ENCODE assay signal across 17 cellular contexts in genomic region chr3:69248394-69248793, GRCh38.
DNase-seq lines count a peak whose midpoint lies in the region; ATAC-seq and TF ChIP-seq lines count a peak whose summit lies in the region.
"Had no signal": no experiment of that assay in that cellular context is flagged by ENCODE, and none has a peak within 500 bp of the region (broad histone marks: within the 10 kb centered on the region; RNA-seq: fewer than 3 reads in every experiment).

No MANE protein-coding gene starts in this region.

- ATAC-seq in right lobe of liver (peak; percentile 78 to 87 (median 80)), GM21360 (IDR thresholded peaks at IDR 0.05; ENCODE audit: unreplicated experiment) (no peak)
- no peak for ATAC-seq in stimulated activated naive CD8-positive, alpha-beta T cell treated with anti-CD3 and anti-CD28 coated beads, Interleukin-15, Interleukin-2, amounts not matched to agents 100 U/mL and 50 U/mL, for 24 hours
- ATAC-seq: left ventricle myocardium superior; naive thymus-derived CD4-positive, alpha-beta T cell had no signal

- no peak overlapping the region for H3K9ac ChIP-seq in endocrine pancreas (ENCODE audit: control insufficient read depth, insufficient read depth, low read length)

- H3K36me3 ChIP-seq in endocrine pancreas (ENCODE audit: control insufficient read depth, insufficient read depth, low read length) (no peaks in the 10 kb centered on the region), right lobe of liver (no peaks in the 10 kb centered on the region)
- H3K36me3 ChIP-seq: vagina had no signal

- no peaks in the 10 kb centered on the region for H3K9me3 ChIP-seq in endocrine pancreas (ENCODE audit: control insufficient read depth, low read length)
- H3K9me3 ChIP-seq in right lobe of liver: no peaks in the 10 kb centered on the region
- H3K9me3 ChIP-seq: vagina had no signal

- H3K4me3 ChIP-seq in endocrine pancreas (ENCODE audit: control insufficient read depth, insufficient read depth, low read length) (peak overlapping the region; percentile 92), right lobe of liver (peak overlapping the region in 2 of 3 donors; percentile 46 to 55)
- H3K4me3 ChIP-seq: PC-9, vagina had no signal

- H3K4me1 ChIP-seq in endocrine pancreas (ENCODE audit: control insufficient read depth, insufficient read depth, low read length): peaks cover 6% of the 10 kb centered on the region
- H3K4me1 ChIP-seq in right lobe of liver: peaks cover 0 to 33% (median 4%) of the 10 kb centered on the region in 4 donors
- H3K4me1 ChIP-seq: vagina had no signal

- H3K27me3 ChIP-seq in endocrine pancreas (ENCODE audit: control insufficient read depth, insufficient read depth, low read length) (no peaks in the 10 kb centered on the region), right lobe of liver (no peaks in the 10 kb centered on the region)
- H3K27me3 ChIP-seq: vagina had no signal

- peak; percentile 44 for TF ChIP-seq POLR2A in right lobe of liver (IDR thresholded peaks at IDR 0.05)

- WGBS in right lobe of liver (ENCODE audit: insufficient coverage, low coverage, low lambda C conversion rate, missing lambda C conversion rate): 32% methylated on average over 9 of the region's 9 CpGs

- intact Hi-C loops in right lobe of liver (cut with DNase I): no loop called here

- TF ChIP-seq CTCF in right lobe of liver (IDR thresholded peaks at IDR 0.05): no peak

- DNase-seq in HK-2 (ENCODE audit: unreplicated experiment) (peak; percentile 34), right lobe of liver (peak in 1 of 3 donors; percentile 70), retina (peak; percentile 61), DMS53 (lab: John Stamatoyannopoulos, UW) (no peak)
- no peak for DNase-seq in activated CD4-positive, alpha-beta T cell treated with anti-CD3 and anti-CD28 coated beads for 48 hours
- DNase-seq in stimulated activated naive CD8-positive, alpha-beta T cell treated with anti-CD3 and anti-CD28 coated beads, Interleukin-15, Interleukin-2, amounts not matched to agents 100 U/mL and 50 U/mL, for 24 hours: no peak
- DNase-seq: activated CD4-positive, alpha-beta T cell treated with anti-CD3 and anti-CD28 coated beads for 1 hour; CD4-positive, alpha-beta memory T cell; effector memory CD4-positive, alpha-beta T cell; left ventricle myocardium superior; naive thymus-derived CD4-positive, alpha-beta T cell; NCI-H187 treated with DMSO at 0.1 percent for 48 hours; PC-9; T-helper 9 cell had no signal

- H3K27ac ChIP-seq in right lobe of liver: peak overlapping the region; percentile 24 to 66 (median 45)
- H3K27ac ChIP-seq: PC-9, vagina had no signal

Comparison
In these comparisons a context has a peak if more than half of its experiments do, and no peak if none do; other contexts are left out.
1. DNase-seq: peak in HK-2 (single experiment) and retina (single experiment); none in activated CD4-positive, alpha-beta T cell treated with anti-CD3 and anti-CD28 coated beads for 48 hours (single experiment), stimulated activated naive CD8-positive, alpha-beta T cell treated with anti-CD3 and anti-CD28 coated beads, Interleukin-15, Interleukin-2, amounts not matched to agents 100 U/mL and 50 U/mL, for 24 hours (single experiment) and DMS53 (single experiment).
2. ATAC-seq: peak in right lobe of liver (4 of 4); none in stimulated activated naive CD8-positive, alpha-beta T cell treated with anti-CD3 and anti-CD28 coated beads, Interleukin-15, Interleukin-2, amounts not matched to agents 100 U/mL and 50 U/mL, for 24 hours (single experiment) and GM21360 (single experiment).